ENCODE assay signal across 24 cellular contexts in genomic region chr17:72336804-72337070, GRCh38.
"Had no signal": no experiment of that assay in that cellular context is flagged by ENCODE, and none has a peak within 500 bp of the region (broad histone marks: within the 10 kb centered on the region; RNA-seq: fewer than 3 reads in every experiment).

No MANE protein-coding gene starts in this region.

- H3K27me3 ChIP-seq: pancreas, testis, thyroid gland, transverse colon, upper lobe of left lung, vagina had no signal

- DNase-seq: kidney glomerular epithelial cell; left colon; left lung; mucosa of descending colon; naive thymus-derived CD8-positive, alpha-beta T cell; right cardiac atrium; stimulated activated CD4-positive, alpha-beta T cell treated with anti-CD3 and anti-CD28 coated beads, Interleukin-12 subunit alpha, Interleukin-12 subunit beta, amount 100 ng/mL, for 4 hours; stimulated activated CD4-positive, alpha-beta T cell treated with anti-CD3 and anti-CD28 coated beads, Interleukin-15, amount 100 ng/mL, for 24 hours; stimulated activated CD4-positive, alpha-beta T cell treated with anti-CD3 and anti-CD28 coated beads, Interleukin-2, amount 100 ng/mL, for 24 hours; stimulated activated CD4-positive, alpha-beta T cell treated with anti-CD3 and anti-CD28 coated beads, Interleukin-4, amount 100 ng/mL, for 1 hour; stimulated activated naive B cell treated with anti-CD40 and anti-IgM and Interleukin-4, amounts not matched to agents 10 μg/mL and 1 μg/mL and 100 μg/mL, for 72 hours; stimulated activated naive CD8-positive, alpha-beta T cell treated with anti-CD3 and anti-CD28 coated beads, Interleukin-15, Interleukin-2, amounts not matched to agents 100 U/mL and 50 U/mL, for 24 hours; stomach; testis; transverse colon; upper lobe of left lung had no signal

- H3K9me3 Mint-ChIP-seq: nephron, neural crest cell had no signal

- H3K4me3 Mint-ChIP-seq: naive thymus-derived CD8-positive, alpha-beta T cell; nephron; neural crest cell; stimulated activated naive B cell treated with anti-CD40 and anti-IgM and Interleukin-4, amounts not matched to agents 10 μg/mL and 1 μg/mL and 100 μg/mL, for 72 hours had no signal

- H3K4me3 ChIP-seq: left lung, lung, mucosa of descending colon, pancreas, prostate gland, skin epidermis, stomach, testis, thyroid gland, transverse colon, upper lobe of left lung, vagina had no signal

- H3K36me3 Mint-ChIP-seq: naive thymus-derived CD8-positive, alpha-beta T cell; stimulated activated naive B cell treated with anti-CD40 and anti-IgM and Interleukin-4, amounts not matched to agents 10 μg/mL and 1 μg/mL and 100 μg/mL, for 72 hours had no signal

- H3K4me1 Mint-ChIP-seq: naive thymus-derived CD8-positive, alpha-beta T cell; stimulated activated naive B cell treated with anti-CD40 and anti-IgM and Interleukin-4, amounts not matched to agents 10 μg/mL and 1 μg/mL and 100 μg/mL, for 72 hours had no signal

- H3K27ac ChIP-seq: left lung, pancreas, prostate gland, skin epidermis, stomach, testis, thyroid gland, transverse colon, upper lobe of left lung, vagina had no signal

- ATAC-seq: left colon; mucosa of descending colon; naive thymus-derived CD8-positive, alpha-beta T cell; pancreas; right cardiac atrium; stimulated activated naive B cell treated with anti-CD40 and anti-IgM and Interleukin-4, amounts not matched to agents 10 μg/mL and 1 μg/mL and 100 μg/mL, for 72 hours; stimulated activated naive CD8-positive, alpha-beta T cell treated with anti-CD3 and anti-CD28 coated beads, Interleukin-15, Interleukin-2, amounts not matched to agents 100 U/mL and 50 U/mL, for 24 hours had no signal

- H3K9me3 ChIP-seq: left lung, mucosa of descending colon, pancreas, prostate gland, stomach, testis, thyroid gland, transverse colon, upper lobe of left lung, vagina had no signal

- H3K36me3 ChIP-seq: left lung, pancreas, prostate gland, stomach, thyroid gland, transverse colon, upper lobe of left lung, vagina had no signal

- H3K4me1 ChIP-seq: prostate gland, testis had no signal

- H3K27ac Mint-ChIP-seq: naive thymus-derived CD8-positive, alpha-beta T cell; nephron; stimulated activated naive B cell treated with anti-CD40 and anti-IgM and Interleukin-4, amounts not matched to agents 10 μg/mL and 1 μg/mL and 100 μg/mL, for 72 hours had no signal
